ENCODE assay signal across 25 cellular contexts in the genomic region with DNA sequence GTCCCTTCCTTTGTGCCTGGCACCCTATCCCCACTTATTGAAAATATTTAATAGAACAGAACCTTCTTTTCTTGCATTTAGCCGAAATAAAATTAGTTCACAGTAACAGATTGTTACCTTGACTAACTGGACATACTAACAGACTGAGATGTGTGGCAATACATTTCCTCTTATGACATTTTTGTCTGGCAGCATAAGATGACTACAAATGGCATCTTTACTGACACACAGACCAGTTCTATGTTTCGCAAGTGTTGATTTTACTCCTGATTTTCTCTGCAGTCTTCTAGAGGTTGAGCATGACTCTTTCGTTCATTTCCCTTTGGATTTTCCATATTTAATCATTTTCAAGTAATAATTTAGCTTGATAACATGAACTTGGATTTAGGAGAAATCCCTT.
A peak's percentile ranks its signal among the peaks of the same experiment; 100 is the strongest.
DNase-seq lines count a peak whose midpoint lies in the region; ATAC-seq, FAIRE-seq and TF ChIP-seq lines count a peak whose summit lies in the region.
"Had no signal": no experiment of that assay in that cellular context is flagged by ENCODE, and none has a peak within 500 bp of the region (broad histone marks: within the 10 kb centered on the region; RNA-seq: fewer than 3 reads in every experiment).

No MANE protein-coding gene starts in this region.

- H3K9me2 ChIP-seq in neural cell (ENCODE audit: insufficient read depth, low read length): no peaks in the 10 kb centered on the region

- H3K27ac ChIP-seq in RWPE2 (ENCODE audit: poor library complexity, severe bottlenecking) (no peak overlapping the region), neural cell (ENCODE audit: low read length) (peak overlapping the region; percentile 45), right atrium auricular region (no peak overlapping the region)
- H3K27ac ChIP-seq: BLaER1 had no signal

- H3K4me1 ChIP-seq in RWPE2 (ENCODE audit: insufficient read depth, poor library complexity, severe bottlenecking): no peaks in the 10 kb centered on the region
- H3K4me1 ChIP-seq in right atrium auricular region: no peaks in the 10 kb centered on the region
- H3K4me1 ChIP-seq: BE2C, BLaER1 had no signal

- no peaks in the 10 kb centered on the region for H3F3A ChIP-seq in neural cell (ENCODE audit: insufficient read depth, low read length, poor library complexity, severe bottlenecking)

- no peaks in the 10 kb centered on the region for H3K9me3 ChIP-seq in RWPE2 (ENCODE audit: severe bottlenecking)
- no peaks in the 10 kb centered on the region for H3K9me3 ChIP-seq in neural cell (ENCODE audit: low read length)
- no peaks in the 10 kb centered on the region for H3K9me3 ChIP-seq in right atrium auricular region
- H3K9me3 ChIP-seq: BE2C, BLaER1 had no signal

- DNase-seq in RWPE2 (ENCODE audit: low spot score): no peak
- DNase-seq in bronchial epithelial cell (ENCODE audit: low read depth): peak; percentile 57
- no peak for DNase-seq in NCI-H2029 (lab: John Stamatoyannopoulos, UW)
- no peak for DNase-seq in right atrium auricular region (ENCODE audit: low spot score)
- DNase-seq: 8988T; ACHN; BE2C; C1 segment of cervical spinal cord; CD4-positive, alpha-beta memory T cell; CD4-positive, CD25-positive, alpha-beta regulatory T cell; CD8-positive, alpha-beta memory T cell; COR-L47; DMS 273 treated with DMSO at 0.1 percent for 48 hours; DMS153; DMS53; DMS79; DND-41; EL; GF-D8 had no signal

- H3K4me2 ChIP-seq in neural cell (ENCODE audit: low read length): no peak overlapping the region
- H3K4me2 ChIP-seq: BLaER1 had no signal

- H4K20me1 ChIP-seq in neural cell (ENCODE audit: insufficient read depth): no peaks in the 10 kb centered on the region
- H4K20me1 ChIP-seq: BLaER1 had no signal

- H3K9ac ChIP-seq in neural cell (ENCODE audit: low read length): no peak overlapping the region
- H3K9ac ChIP-seq: BLaER1 had no signal

- H3K4me3 ChIP-seq in RWPE2 (ENCODE audit: severe bottlenecking) (no peak overlapping the region), bronchial epithelial cell (ENCODE audit: low read depth, low read length) (no peak overlapping the region), neural cell (ENCODE audit: low read length) (no peak overlapping the region), right atrium auricular region (no peak overlapping the region)
- H3K4me3 ChIP-seq: BLaER1 had no signal

- H3K36me3 ChIP-seq in RWPE2 (ENCODE audit: low read depth) (no peaks in the 10 kb centered on the region), bronchial epithelial cell (ENCODE audit: control insufficient read depth, insufficient read depth, low read length) (no peaks in the 10 kb centered on the region), neural cell (ENCODE audit: insufficient read depth, low read length) (no peaks in the 10 kb centered on the region), right atrium auricular region (no peaks in the 10 kb centered on the region)
- H3K36me3 ChIP-seq: BE2C, BLaER1 had no signal

- H3K79me2 ChIP-seq in neural cell (replicated peaks; ENCODE audit: insufficient read depth, low read length): no peaks in the 10 kb centered on the region

- peak; percentile 75 for ATAC-seq in RWPE2 (ENCODE audit: low read depth)

- FAIRE-seq in bronchial epithelial cell (lab: Jason Lieb, UNC): no peak
- FAIRE-seq: A204.1, G401.6, GM12891, GM19239 had no signal

- TF ChIP-seq CTCF in RWPE2 (IDR thresholded peaks at IDR 0.05; ENCODE audit: poor library complexity, severe bottlenecking) (no peak), bronchial epithelial cell (IDR thresholded peaks at IDR 0.05; ENCODE audit: insufficient read depth, low read length, severe bottlenecking) (no peak), neural cell (IDR thresholded peaks at IDR 0.05; ENCODE audit: poor library complexity, severe bottlenecking) (no peak), right atrium auricular region (IDR thresholded peaks at IDR 0.05) (no peak)

- no peak overlapping the region for H2AFZ ChIP-seq in neural cell (ENCODE audit: low read depth, low read length)

- TF ChIP-seq EP300 in neural cell (conservative IDR thresholded peaks at IDR 0.05; ENCODE audit: poor library complexity, severe bottlenecking): no peak

- H3K27me3 ChIP-seq in RWPE2 (ENCODE audit: insufficient read depth, poor library complexity, severe bottlenecking) (peaks cover 4% of the 10 kb centered on the region), bronchial epithelial cell (ENCODE audit: control insufficient read depth, insufficient read depth, low read length) (no peaks in the 10 kb centered on the region), neural cell (ENCODE audit: insufficient read depth, low read depth, low read length) (no peaks in the 10 kb centered on the region), right atrium auricular region (no peaks in the 10 kb centered on the region)
- H3K27me3 ChIP-seq: BE2C, BLaER1 had no signal

- TF ChIP-seq RAD21 in neural cell (conservative IDR thresholded peaks at IDR 0.05): no peak

TF ChIP-seq in neural cell, 6 proteins besides CTCF, POLR2A, EP300 and RAD21:
- TF ChIP-seq POLR2AphosphoS5 (IDR thresholded peaks at IDR 0.05) (no peak), TAF1 (IDR thresholded peaks at IDR 0.05; ENCODE audit: low read depth) (no peak), MXI1 (conservative IDR thresholded peaks at IDR 0.05; ENCODE audit: poor library complexity, severe bottlenecking) (no peak), EZH2 (IDR thresholded peaks at IDR 0.05; ENCODE audit: borderline replicate concordance, insufficient read depth, low read length, poor library complexity, severe bottlenecking) (no peak), REST (IDR thresholded peaks at IDR 0.05; ENCODE audit: borderline replicate concordance) (no peak), SMC3 (conservative IDR thresholded peaks at IDR 0.05; ENCODE audit: poor library complexity) (no peak)
